7 cellular contexts compared by ENCODE assay signal in the genomic region with DNA sequence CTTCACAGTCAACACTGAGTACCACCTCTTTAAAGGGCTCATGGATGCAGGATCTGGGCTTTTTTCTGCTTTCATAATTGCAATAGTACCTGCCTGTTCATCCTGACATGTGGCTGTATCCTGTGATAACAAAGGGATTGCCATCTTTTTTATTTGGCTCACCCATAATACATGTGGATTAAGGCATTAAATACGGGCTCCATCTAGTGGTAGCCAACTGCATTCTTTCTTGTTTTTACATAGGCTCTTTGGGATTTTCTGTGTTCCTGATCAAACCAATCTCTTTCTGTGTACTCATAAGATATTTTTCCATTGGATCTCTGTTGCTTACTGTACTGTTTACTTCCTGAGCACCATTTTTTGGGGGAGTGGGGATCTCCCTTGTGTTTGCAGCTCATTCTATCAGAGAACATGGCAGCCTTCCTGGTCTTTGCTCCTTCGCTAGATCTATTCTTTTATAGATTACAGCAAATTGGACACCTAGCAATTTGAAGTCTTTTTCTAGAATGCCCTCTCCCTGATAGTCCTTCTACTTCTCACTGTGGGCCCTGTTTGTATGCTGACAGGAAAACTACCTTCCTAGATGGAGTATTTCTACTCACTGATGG.
DNase-seq lines count a peak whose midpoint lies in the region; ATAC-seq, FAIRE-seq and TF ChIP-seq lines count a peak whose summit lies in the region.

No MANE protein-coding gene starts in this region.

- H3K27ac ChIP-seq in RWPE2 (ENCODE audit: poor library complexity, severe bottlenecking), result no peak overlapping the region
- H3K27ac ChIP-seq in small intestine (ENCODE audit: low read depth in 1 of 2, low read length in 1 of 2), result no peak overlapping the region

- no peaks in the 10 kb centered on the region for H3K36me3 Mint-ChIP-seq in T-helper 17 cell (ENCODE audit: low read depth)

- H3K27ac Mint-ChIP-seq in T-helper 17 cell, result no peak overlapping the region

- peak; percentile 97 for TF ChIP-seq CTCF in RWPE2 (IDR thresholded peaks at IDR 0.05; ENCODE audit: poor library complexity, severe bottlenecking)
- TF ChIP-seq CTCF in fibroblast of villous mesenchyme (IDR thresholded peaks at IDR 0.05; ENCODE audit: insufficient read depth, low read depth, low read length), result peak; percentile 67

- no peaks in the 10 kb centered on the region for H3K9me3 ChIP-seq in RWPE2 (ENCODE audit: severe bottlenecking)
- no peaks in the 10 kb centered on the region for H3K9me3 ChIP-seq in small intestine (ENCODE audit: control insufficient read depth, low read depth)
- no peaks in the 10 kb centered on the region for H3K9me3 ChIP-seq in T-helper 17 cell (ENCODE audit: control insufficient read depth, low read length, poor library complexity, severe bottlenecking)

- H3K27me3 ChIP-seq in RWPE2 (ENCODE audit: insufficient read depth, poor library complexity, severe bottlenecking), result no peaks in the 10 kb centered on the region
- H3K27me3 ChIP-seq in small intestine (ENCODE audit: control insufficient read depth in 2 of 2, insufficient read depth in 2 of 2, low read length in 2 of 2), result no peaks in the 10 kb centered on the region

- no peak for FAIRE-seq in small intestine (lab: Jason Lieb, UNC)

- H3K4me1 Mint-ChIP-seq in T-helper 17 cell, result no peaks in the 10 kb centered on the region

- DNase-seq in Kasumi-1 (lab: John Stamatoyannopoulos, UW) (peak; percentile 49 to 73), RWPE2 (ENCODE audit: low spot score) (no peak), fibroblast of villous mesenchyme (ENCODE audit: low read depth) (peak; percentile 54), small intestine (peak; percentile 17), T-helper 17 cell (no peak)
- no peak for DNase-seq in stimulated activated CD4-positive, alpha-beta T cell treated with anti-CD3 and anti-CD28 coated beads, Interleukin-2, amount 100 ng/mL, for 24 hours

- H3K4me3 ChIP-seq in RWPE2 (ENCODE audit: severe bottlenecking) (no peak overlapping the region), fibroblast of villous mesenchyme (ENCODE audit: low read depth, low read length) (no peak overlapping the region), small intestine (ENCODE audit: low read depth in 1 of 2, low read length in 2 of 2) (no peak overlapping the region)

- H3K27me3 Mint-ChIP-seq in T-helper 17 cell, result no peaks in the 10 kb centered on the region

- H3K4me3 Mint-ChIP-seq in T-helper 17 cell, result no peak overlapping the region

- 44 to 52% (median 50%) methylated on average over 2 of the region's 2 CpGs for WGBS in small intestine, 3 donors

- H3K36me3 ChIP-seq in RWPE2 (ENCODE audit: low read depth), result no peaks in the 10 kb centered on the region
- H3K36me3 ChIP-seq in small intestine (ENCODE audit: control insufficient read depth in 2 of 2, insufficient read depth in 2 of 2, low read length in 2 of 2), result no peaks in the 10 kb centered on the region

- H3K4me1 ChIP-seq in RWPE2 (ENCODE audit: insufficient read depth, poor library complexity, severe bottlenecking) (no peaks in the 10 kb centered on the region), small intestine (ENCODE audit: control insufficient read depth in 2 of 2, insufficient read depth in 1 of 2, low read depth in 1 of 2, low read length in 1 of 2) (no peaks in the 10 kb centered on the region)

- peak; percentile 54 for ATAC-seq in GM18498 (IDR thresholded peaks at IDR 0.05; ENCODE audit: unreplicated experiment)
- peak; percentile 74 for ATAC-seq in RWPE2 (ENCODE audit: low read depth)
- no peak for ATAC-seq in T-helper 17 cell

Comparison
In these comparisons a context has a peak if more than half of its experiments do, and no peak if none do; other contexts are left out.
1. DNase-seq: peak in Kasumi-1 (2 of 2), fibroblast of villous mesenchyme (single experiment) and small intestine (single experiment); none in RWPE2 (single experiment), T-helper 17 cell (0 of 3) and stimulated activated CD4-positive, alpha-beta T cell treated with anti-CD3 and anti-CD28 coated beads, Interleukin-2, amount 100 ng/mL, for 24 hours (0 of 2).